In genomic region chr11:2930705-2931415, GRCh38 we compare ENCODE assay signal across 8 cellular contexts. TPM values are rescaled to one million over a fixed set of nuclear protein-coding genes. Genes with fewer than 3 reads are reported as not detected.
DNase-seq lines count a peak whose midpoint lies in the region; ATAC-seq and TF ChIP-seq lines count a peak whose summit lies in the region.

No MANE protein-coding gene starts in this region.

- H3K4me1 Mint-ChIP-seq in IgD-negative memory B cell, result peaks cover 9 to 10% (median 10%) of the 10 kb centered on the region in 3 donors
- H3K4me1 Mint-ChIP-seq in effector memory CD8-positive, alpha-beta T cell (ENCODE audit: low read depth in 2 of 2), result peaks cover 15 to 28% of the 10 kb centered on the region in 2 donors

- peaks cover 4% of the 10 kb centered on the region for H3K36me3 ChIP-seq in mesodermal cell (ENCODE audit: control insufficient read depth, insufficient read depth, low read length)
- no peaks in the 10 kb centered on the region for H3K36me3 ChIP-seq in transverse colon

- no peak for ATAC-seq in effector memory CD8-positive, alpha-beta T cell (replicated peaks)

- peak overlapping the region; percentile 27 to 93 (median 82) for H3K4me3 Mint-ChIP-seq in IgD-negative memory B cell
- peak overlapping the region; percentile 85 to 89 for H3K4me3 Mint-ChIP-seq in effector memory CD8-positive, alpha-beta T cell

- TF ChIP-seq CTCF in GM13976 (IDR thresholded peaks at IDR 0.05; ENCODE audit: borderline replicate concordance, control extremely low read depth, extremely low read depth, insufficient read depth, missing control alignments), result peak; percentile 69
- peak; percentile 68 to 96 (median 82) for TF ChIP-seq CTCF in transverse colon (IDR thresholded peaks at IDR 0.05)

- 32 to 55% methylated on average over 16 to 17 of the region's 21 CpGs for WGBS in mesodermal cell (ENCODE audit: insufficient coverage in 2 of 2), 2 experiments
- 30% methylated on average over 21 of the region's 21 CpGs; no CpG with 5 or more reads in 1 of the 2 donors for WGBS in transverse colon (ENCODE audit: low coverage in 1 of 2), 2 donors

- peak overlapping the region in 1 of 3 donors; percentile 25 for H3K27ac Mint-ChIP-seq in IgD-negative memory B cell
- peak overlapping the region; percentile 54 to 84 for H3K27ac Mint-ChIP-seq in effector memory CD8-positive, alpha-beta T cell

- H3K9me3 Mint-ChIP-seq in IgD-negative memory B cell, result no peaks in the 10 kb centered on the region
- no peaks in the 10 kb centered on the region for H3K9me3 Mint-ChIP-seq in effector memory CD8-positive, alpha-beta T cell

- in situ Hi-C loops in ACHN (cut with HindIII; ENCODE audit: low pct_ligation_motif_present, low pct_unique_long_range_greater_than_20kb, low sequenced_read_pairs), result no loop called here
- in situ Hi-C loops in GM13976 (cut with MboI; ENCODE audit: low sequenced_read_pairs, unreplicated experiment), result no loop called here
- in situ Hi-C loops in transverse colon (cut with MboI; ENCODE audit: low pct_ligation_motif_present in 1 of 4, low pct_unique_long_range_greater_than_20kb in 1 of 4, low sequenced_read_pairs in 3 of 4), result no loop called here

- peak overlapping the region; percentile 88 for H3K27ac ChIP-seq in mesodermal cell (ENCODE audit: low read depth, low read length, severe bottlenecking)
- peak overlapping the region; percentile 82 to 90 (median 84) for H3K27ac ChIP-seq in transverse colon

- H3K27me3 ChIP-seq in transverse colon, result no peaks in the 10 kb centered on the region

- peaks cover 23% of the 10 kb centered on the region for H3K4me1 ChIP-seq in mesodermal cell (ENCODE audit: control insufficient read depth, insufficient read depth, low read length, poor library complexity, severe bottlenecking)
- peaks cover 16 to 32% (median 27%) of the 10 kb centered on the region in 4 donors for H3K4me1 ChIP-seq in transverse colon

- DNase-seq in ACHN (peak; percentile 78), GM13976 (ENCODE audit: low spot score) (peak; percentile 85), UCSD-AML1 (lab: John Stamatoyannopoulos, UW; ENCODE audit: unreplicated experiment) (peak; percentile 71), transverse colon (peak; percentile 93), pons (ENCODE audit: low spot score) (no peak)
- no peak for DNase-seq in effector memory CD8-positive, alpha-beta T cell

- H3K27me3 Mint-ChIP-seq in IgD-negative memory B cell, result peaks cover 28% of the 10 kb centered on the region
- peaks cover 6 to 35% of the 10 kb centered on the region in 2 donors for H3K27me3 Mint-ChIP-seq in effector memory CD8-positive, alpha-beta T cell

- no peaks in the 10 kb centered on the region for H3K36me3 Mint-ChIP-seq in IgD-negative memory B cell
- peaks cover 13% of the 10 kb centered on the region for H3K36me3 Mint-ChIP-seq in effector memory CD8-positive, alpha-beta T cell (ENCODE audit: insufficient read depth)

- H3K9me3 ChIP-seq in mesodermal cell (ENCODE audit: control insufficient read depth, low read length) (no peaks in the 10 kb centered on the region), transverse colon (no peaks in the 10 kb centered on the region)

- no peak for TF ChIP-seq POLR2A in transverse colon (IDR thresholded peaks at IDR 0.05)

- intact Hi-C loops in transverse colon (cut with DNase I; ENCODE audit: low total_unique reads), result no loop called here

- peak overlapping the region; percentile 78 for H3K4me3 ChIP-seq in mesodermal cell (ENCODE audit: extremely low read depth, insufficient read depth, low read length, poor library complexity, severe bottlenecking)
- peak overlapping the region in 3 of 4 donors; percentile 40 to 69 (median 51) for H3K4me3 ChIP-seq in transverse colon

- TF ChIP-seq EP300 in transverse colon (IDR thresholded peaks at IDR 0.05; ENCODE audit: low read depth), result no peak

RNA-seq across cellular contexts. Expression of gene PHLDA2, which starts 1.6 kb away (rescaled TPM):
- not detected for polyA plus RNA-seq in IgD-negative memory B cell
- 66.5 TPM for polyA plus RNA-seq in mesodermal cell (2013, experiment 1 of 2)
- 50.0 TPM for polyA plus RNA-seq in mesodermal cell (2013, experiment 2 of 2)
- 10 to 100 TPM in 1 of 4 donors, 1 to 10 TPM in 1, not detected in 2; 8.2 to 16.2 TPM for total RNA-seq in transverse colon

RNA-seq across cellular contexts. Expression of gene CDKN1C, which starts 45.3 kb away (rescaled TPM):
- not detected for polyA plus RNA-seq in IgD-negative memory B cell
- 126 TPM for polyA plus RNA-seq in mesodermal cell (2013, experiment 1 of 2)
- 129 TPM for polyA plus RNA-seq in mesodermal cell (2013, experiment 2 of 2)
- total RNA-seq in transverse colon, result 10 to 100 TPM; 12.4 to 40.0 (median 27.7) TPM

Comparison
In these comparisons a context has a peak if more than half of its experiments do, and no peak if none do; other contexts are left out.
1. DNase-seq: peak in ACHN (single experiment), GM13976 (single experiment), UCSD-AML1 (single experiment) and transverse colon (single experiment); none in effector memory CD8-positive, alpha-beta T cell (0 of 3) and pons (single experiment).